In genomic region chr11:65504671-65505433, GRCh38 we compare ENCODE assay signal across 8 cellular contexts.
DNase-seq lines count a peak whose midpoint lies in the region; ATAC-seq and TF ChIP-seq lines count a peak whose summit lies in the region.

No MANE protein-coding gene starts in this region.

- H3K27ac ChIP-seq in BLaER1 treated with 17β-estradiol and CSF1 and Interleukin-3, amounts not matched to agents 10 nM and 100 nM, result peak overlapping the region; percentile 14 to 100 (median 100); a peak in 21 of 22 replicates
- peak overlapping the region; percentile 100 for H3K27ac ChIP-seq in muscle layer of duodenum (ENCODE audit: low read length)

- H3K4me2 ChIP-seq in BLaER1 treated with 17β-estradiol and CSF1 and Interleukin-3, amounts not matched to agents 10 nM and 100 nM, result peak overlapping the region; percentile 87 to 98 (median 94)

- ATAC-seq in GM19351 (IDR thresholded peaks at IDR 0.05; ENCODE audit: unreplicated experiment), result no peak
- no peak for ATAC-seq in GM19463 (IDR thresholded peaks at IDR 0.05; ENCODE audit: unreplicated experiment)
- ATAC-seq in HG02884 (IDR thresholded peaks at IDR 0.05; ENCODE audit: unreplicated experiment), result no peak

- peak overlapping the region; percentile 77 to 94 (median 90) for H3K4me3 ChIP-seq in BLaER1 treated with 17β-estradiol and CSF1 and Interleukin-3, amounts not matched to agents 10 nM and 100 nM
- H3K4me3 ChIP-seq in LNCaP clone FGC (ENCODE audit: low read depth, low read length) (peak overlapping the region; percentile 78), choroid plexus epithelial cell (ENCODE audit: low read depth, low read length) (peak overlapping the region; percentile 80), muscle layer of duodenum (ENCODE audit: low read depth in 1 of 2, low read length in 2 of 2) (peak overlapping the region; percentile 91 to 96)

- H3K9me3 ChIP-seq in BLaER1 treated with 17β-estradiol and CSF1 and Interleukin-3, amounts not matched to agents 10 nM and 100 nM (replicated peaks in 1 of 11), result peaks cover 0 to 10% (median 0%) of the 10 kb centered on the region in 11 experiments; a peak in 5 of 22 replicates
- H3K9me3 ChIP-seq in muscle layer of duodenum (ENCODE audit: control insufficient read depth in 1 of 2, low read length in 2 of 2), result no peaks in the 10 kb centered on the region

- H3K36me3 ChIP-seq in BLaER1 treated with 17β-estradiol and CSF1 and Interleukin-3, amounts not matched to agents 10 nM and 100 nM, result peaks cover 63 to 69% (median 66%) of the 10 kb centered on the region in 11 experiments
- peaks cover 54 to 63% of the 10 kb centered on the region in 2 donors for H3K36me3 ChIP-seq in muscle layer of duodenum (ENCODE audit: control insufficient read depth in 1 of 2, insufficient read depth in 2 of 2, low read length in 2 of 2)

- no peaks in the 10 kb centered on the region for H3K27me3 ChIP-seq in BLaER1 treated with 17β-estradiol and CSF1 and Interleukin-3, amounts not matched to agents 10 nM and 100 nM
- no peaks in the 10 kb centered on the region for H3K27me3 ChIP-seq in muscle layer of duodenum (ENCODE audit: low read depth, low read length)

- TF ChIP-seq CTCF in LNCaP clone FGC (IDR thresholded peaks at IDR 0.05; ENCODE audit: control insufficient read depth, extremely low read depth, insufficient read depth) (no peak), choroid plexus epithelial cell (conservative IDR thresholded peaks at IDR 0.05; ENCODE audit: low read depth, low read length) (no peak)

- no peak for DNase-seq in LNCaP clone FGC (ENCODE audit: low read depth)
- peak; percentile 68 for DNase-seq in choroid plexus epithelial cell (ENCODE audit: low read depth)
- no peak for DNase-seq in NCI-H1694 (lab: John Stamatoyannopoulos, UW)

- peaks cover 75 to 81% (median 79%) of the 10 kb centered on the region in 11 experiments for H4K20me1 ChIP-seq in BLaER1 treated with 17β-estradiol and CSF1 and Interleukin-3, amounts not matched to agents 10 nM and 100 nM

- peaks cover 48 to 59% (median 57%) of the 10 kb centered on the region in 10 experiments for H3K4me1 ChIP-seq in BLaER1 treated with 17β-estradiol and CSF1 and Interleukin-3, amounts not matched to agents 10 nM and 100 nM
- peaks cover 17 to 18% of the 10 kb centered on the region in 2 donors for H3K4me1 ChIP-seq in muscle layer of duodenum (ENCODE audit: control insufficient read depth in 1 of 2, insufficient read depth in 2 of 2, low read length in 2 of 2)

- H3K9ac ChIP-seq in BLaER1 treated with 17β-estradiol and CSF1 and Interleukin-3, amounts not matched to agents 10 nM and 100 nM, result peak overlapping the region; percentile 95 to 100 (median 98)
